10 cellular contexts compared by ENCODE assay signal in the genomic region with DNA sequence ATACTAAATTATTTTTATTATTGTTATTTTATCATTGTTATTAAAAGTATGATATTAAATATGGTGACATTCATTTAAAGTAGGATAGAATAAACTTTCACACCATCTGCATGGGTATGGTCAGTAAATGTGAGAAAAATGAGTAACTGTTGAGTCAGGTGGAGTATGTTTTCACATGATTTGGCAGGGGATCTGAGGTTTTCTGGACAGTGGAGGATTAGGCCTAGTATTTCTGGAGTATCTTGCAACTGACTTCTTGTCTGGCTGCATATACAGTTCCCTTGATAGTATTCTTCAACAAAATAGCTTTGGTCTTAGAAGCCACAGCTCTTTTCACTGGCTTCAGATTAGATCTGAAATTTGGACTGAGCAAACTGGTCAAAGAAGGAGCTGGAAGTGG. TPM values are rescaled to one million over a fixed set of nuclear protein-coding genes. Genes with fewer than 3 reads are reported as not detected.
A peak's percentile ranks its signal among the peaks of the same experiment; 100 is the strongest.
DNase-seq lines count a peak whose midpoint lies in the region; ATAC-seq and TF ChIP-seq lines count a peak whose summit lies in the region.
"Had no signal": no experiment of that assay in that cellular context is flagged by ENCODE, and none has a peak within 500 bp of the region (broad histone marks: within the 10 kb centered on the region; RNA-seq: fewer than 3 reads in every experiment).

No MANE protein-coding gene starts in this region.

- no peak overlapping the region for H3K27ac ChIP-seq in dorsolateral prefrontal cortex

- H3K27me3 ChIP-seq in dorsolateral prefrontal cortex = no peaks in the 10 kb centered on the region

- in situ Hi-C loops in ACHN (cut with HindIII; ENCODE audit: low pct_ligation_motif_present, low pct_unique_long_range_greater_than_20kb, low sequenced_read_pairs) = no loop called here

- TF ChIP-seq CTCF in choroid plexus epithelial cell (conservative IDR thresholded peaks at IDR 0.05; ENCODE audit: low read depth, low read length) (no peak), dorsolateral prefrontal cortex (IDR thresholded peaks at IDR 0.05 in 54 of 56, conservative IDR thresholded peaks at IDR 0.05 in 2 of 56; ENCODE audit: low read depth in 1 of 56, partially characterized antibody in 56 of 56) (no peak)

- DNase-seq in ACHN (peak; percentile 85), NCI-H226 (peak; percentile 71), choroid plexus epithelial cell (ENCODE audit: low read depth) (peak; percentile 81), kidney tubule cell (ENCODE audit: low spot score) (peak; percentile 76), dorsolateral prefrontal cortex (no peak), NCI-H2227 (lab: John Stamatoyannopoulos, UW; ENCODE audit: unreplicated experiment) (no peak), NCI-H146 (lab: John Stamatoyannopoulos, UW) (no peak)
- DNase-seq: H7, NCI-H524 treated with DMSO at 0.1 percent for 48 hours had no signal

- no peak for ATAC-seq in activated CD4-positive, CD25-positive, alpha-beta regulatory T cell treated with anti-CD3 and anti-CD28 coated beads, Interleukin-2, amount 50 U/mL, for 24 hours

- intact Hi-C loops in dorsolateral prefrontal cortex (cut with DNase I) = no loop called here

- H3K4me3 ChIP-seq in choroid plexus epithelial cell (ENCODE audit: low read depth, low read length) = no peak overlapping the region
- no peak overlapping the region for H3K4me3 ChIP-seq in dorsolateral prefrontal cortex

RNA-seq across cellular contexts. Expression of gene GBF1, which starts 54.5 kb away (rescaled TPM):
- 10 to 100 TPM; 42.4 to 69.4 (median 57.9) TPM for total RNA-seq in dorsolateral prefrontal cortex

RNA-seq across cellular contexts. Expression of gene PITX3, which starts 58.6 kb away (rescaled TPM):
- under 1 TPM in 3 of 120 experiments, not detected in 117; 0.41 to 0.43 (median 0.41) TPM for total RNA-seq in dorsolateral prefrontal cortex

Comparison
In these comparisons a context has a peak if more than half of its experiments do, and no peak if none do; other contexts are left out.
1. DNase-seq: peak in ACHN (single experiment), NCI-H226 (single experiment), choroid plexus epithelial cell (single experiment) and kidney tubule cell (single experiment); none in dorsolateral prefrontal cortex (0 of 10), NCI-H2227 (single experiment) and NCI-H146 (single experiment).